14 cellular contexts compared by ENCODE assay signal in genomic region chr14:59103396-59103795, GRCh38.
DNase-seq lines count a peak whose midpoint lies in the region; TF ChIP-seq lines count a peak whose summit lies in the region.
"Had no signal": no experiment of that assay in that cellular context is flagged by ENCODE, and none has a peak within 500 bp of the region (broad histone marks: within the 10 kb centered on the region; RNA-seq: fewer than 3 reads in every experiment).

No MANE protein-coding gene starts in this region.

- H3K36me3 Mint-ChIP-seq in MCF 10A (ENCODE audit: insufficient read depth, unreplicated experiment) = peaks cover 5% of the 10 kb centered on the region

- H3K27ac Mint-ChIP-seq in MCF 10A (ENCODE audit: low read depth, unreplicated experiment) = no peak overlapping the region

- peak; percentile 12 for DNase-seq in mammary epithelial cell
- DNase-seq in MCF 10A (ENCODE audit: unreplicated experiment) = no peak
- DNase-seq in adipocyte (ENCODE audit: low read depth) = peak; percentile 32
- peak; percentile 27 for DNase-seq in fibroblast of pulmonary artery (ENCODE audit: low read depth)
- DNase-seq in GM10248 (ENCODE audit: extremely low spot score) = no peak
- no peak for DNase-seq in D341Med (ENCODE audit: low spot score)
- DNase-seq in esophagus muscularis mucosa (ENCODE audit: extremely low spot score) = no peak
- DNase-seq: Caco-2, GDM1, NCI-H1694, NCI-H69 had no signal

- no peak overlapping the region for H3K27ac ChIP-seq in mammary epithelial cell (ENCODE audit: insufficient read depth, low read depth, low read length)
- H3K27ac ChIP-seq in esophagus muscularis mucosa (replicated peaks in 1 of 4) = no peak overlapping the region
- H3K27ac ChIP-seq: 22Rv1, RWPE1 had no signal

- no TSS peak for BruUV-seq in mammary epithelial cell (replicated peaks; lab: Mats Ljungman, UMichigan)
- no TSS peak for BruUV-seq in MCF 10A (replicated peaks; lab: Mats Ljungman, UMichigan)

- WGBS in mammary epithelial cell (ENCODE audit: low coverage, missing lambda C conversion rate) = 87% methylated on average over 2 of the region's 2 CpGs
- 94% methylated on average over 2 of the region's 2 CpGs for WGBS in esophagus muscularis mucosa

- intact Hi-C loops in mammary epithelial cell (cut with micrococcal nuclease) = no loop called here
- intact Hi-C loops in MCF 10A (cut with micrococcal nuclease) = no loop called here
- intact Hi-C loops in esophagus muscularis mucosa (cut with DNase I) = no loop called here

- no peaks in the 10 kb centered on the region for H3K9me3 Mint-ChIP-seq in MCF 10A (ENCODE audit: unreplicated experiment)

- H3K27me3 ChIP-seq in mammary epithelial cell (ENCODE audit: insufficient read depth, low read length) = no peaks in the 10 kb centered on the region
- H3K27me3 ChIP-seq in adipocyte (replicated peaks; ENCODE audit: control insufficient read depth, insufficient read depth, low read length) = no peaks in the 10 kb centered on the region
- no peaks in the 10 kb centered on the region for H3K27me3 ChIP-seq in skeletal muscle satellite cell (ENCODE audit: control insufficient read depth, insufficient read depth, low read length)
- H3K27me3 ChIP-seq in esophagus muscularis mucosa = no peaks in the 10 kb centered on the region

- no peak overlapping the region for H3K4me3 ChIP-seq in mammary epithelial cell (replicated peaks in 1 of 3; ENCODE audit: insufficient read depth in 1 of 3, low read depth in 2 of 3, low read length in 3 of 3)
- H3K4me3 ChIP-seq in adipocyte (ENCODE audit: low read length) = no peak overlapping the region
- H3K4me3 ChIP-seq in fibroblast of pulmonary artery (replicated peaks; ENCODE audit: low read depth, low read length) = no peak overlapping the region
- H3K4me3 ChIP-seq in skeletal muscle satellite cell (ENCODE audit: low read length) = no peak overlapping the region
- no peak overlapping the region for H3K4me3 ChIP-seq in esophagus muscularis mucosa

- POLR2A ChIA-PET in MCF 10A (lab: Yijun Ruan, JAX) (no interaction called here), GM10248 (lab: Yijun Ruan, JAX) (no interaction called here)

- H3K9me3 ChIP-seq in mammary epithelial cell (replicated peaks; ENCODE audit: insufficient read depth, low read length) = no peaks in the 10 kb centered on the region
- H3K9me3 ChIP-seq in adipocyte (ENCODE audit: control insufficient read depth, low read length) = no peaks in the 10 kb centered on the region
- H3K9me3 ChIP-seq in skeletal muscle satellite cell (replicated peaks; ENCODE audit: low read length) = no peaks in the 10 kb centered on the region
- no peaks in the 10 kb centered on the region for H3K9me3 ChIP-seq in esophagus muscularis mucosa
- H3K9me3 ChIP-seq: Caco-2 had no signal

- no peak for TF ChIP-seq EP300 in esophagus muscularis mucosa (IDR thresholded peaks at IDR 0.05)

- in situ Hi-C loops in mammary epithelial cell (cut with MboI; ENCODE audit: low sequenced_read_pairs in 2 of 2) = no loop called here

- H3K27me3 Mint-ChIP-seq in MCF 10A (ENCODE audit: insufficient read depth, unreplicated experiment) = peaks cover 54% of the 10 kb centered on the region

- H3K4me2 ChIP-seq in mammary epithelial cell (ENCODE audit: insufficient read depth, low read depth, low read length) (no peak overlapping the region), skeletal muscle satellite cell (ENCODE audit: low read length) (peak overlapping the region; percentile 61)

- no peak overlapping the region for H3K4me3 Mint-ChIP-seq in MCF 10A (ENCODE audit: unreplicated experiment)

- TF ChIP-seq CTCF in mammary epithelial cell (conservative IDR thresholded peaks at IDR 0.05 in 1 of 2, IDR thresholded peaks at IDR 0.05 in 1 of 2; ENCODE audit: extremely low read depth in 1 of 2, insufficient read depth in 1 of 2, low read depth in 1 of 2, low read length in 2 of 2) (no peak), MCF 10A (IDR thresholded peaks at IDR 0.05; ENCODE audit: unreplicated experiment) (no peak), fibroblast of pulmonary artery (IDR thresholded peaks at IDR 0.05; ENCODE audit: low read length, missing control alignments) (no peak), GM10248 (IDR thresholded peaks at IDR 0.05; ENCODE audit: control extremely low read depth, extremely low read depth, low read depth, missing control alignments) (no peak), esophagus muscularis mucosa (IDR thresholded peaks at IDR 0.05) (no peak)

- H3K36me3 ChIP-seq in mammary epithelial cell (ENCODE audit: insufficient read depth, low read length) (no peaks in the 10 kb centered on the region), adipocyte (ENCODE audit: control insufficient read depth, insufficient read depth, low read length, severe bottlenecking) (no peaks in the 10 kb centered on the region), skeletal muscle satellite cell (ENCODE audit: insufficient read depth, low read length) (no peaks in the 10 kb centered on the region), esophagus muscularis mucosa (no peaks in the 10 kb centered on the region)

- H3K4me1 Mint-ChIP-seq in MCF 10A (ENCODE audit: insufficient read depth, unreplicated experiment) = peaks cover 7% of the 10 kb centered on the region

- no peaks in the 10 kb centered on the region for H3K79me2 ChIP-seq in mammary epithelial cell (ENCODE audit: insufficient read depth, low read length)

- dilution Hi-C loops in mammary epithelial cell (cut with HindIII; ENCODE audit: low sequenced_read_pairs) = no loop called here

- H4K20me1 ChIP-seq in mammary epithelial cell (ENCODE audit: insufficient read depth, low read length) = no peaks in the 10 kb centered on the region

- no peak overlapping the region for H2AFZ ChIP-seq in mammary epithelial cell (ENCODE audit: low read depth, low read length)

- H3K9ac ChIP-seq in mammary epithelial cell (ENCODE audit: insufficient read depth, low read length) (no peak overlapping the region), adipocyte (ENCODE audit: low read length) (no peak overlapping the region), skeletal muscle satellite cell (ENCODE audit: low read depth, low read length) (peak overlapping the region; percentile 64)

- no peak for TF ChIP-seq POLR2A in esophagus muscularis mucosa (IDR thresholded peaks at IDR 0.05; ENCODE audit: low read depth)

- H3K4me1 ChIP-seq in mammary epithelial cell (ENCODE audit: insufficient read depth, low read length) (peaks cover 2% of the 10 kb centered on the region), adipocyte (ENCODE audit: control insufficient read depth, insufficient read depth, low read length) (peaks cover 3% of the 10 kb centered on the region), skeletal muscle satellite cell (ENCODE audit: control insufficient read depth, insufficient read depth, low read length) (peaks cover 28% of the 10 kb centered on the region), esophagus muscularis mucosa (peaks cover 0 to under 1% (median 0%) of the 10 kb centered on the region in 4 donors)

- CTCF ChIA-PET in mammary epithelial cell (lab: Charles Lee; ENCODE audit: low non-redundant PET) = no interaction called here
- CTCF ChIA-PET in MCF 10A (lab: Yijun Ruan, JAX) = interaction anchor here (0.6 kb wide), 1 partner anchor 551 kb away, joined by 3 read pairs; no protein-coding TSS in a partner anchor
- CTCF ChIA-PET in GM10248 (lab: Yijun Ruan, JAX) = no interaction called here

Comparison
In these comparisons a context has a peak if more than half of its experiments do, and no peak if none do; other contexts are left out.
1. DNase-seq: peak in mammary epithelial cell (single experiment), adipocyte (single experiment) and fibroblast of pulmonary artery (single experiment); none in MCF 10A (single experiment), GM10248 (single experiment), D341Med (single experiment) and esophagus muscularis mucosa (single experiment).